In genomic region chr5:44885903-44886302, GRCh38 we compare ENCODE assay signal across 11 cellular contexts.
DNase-seq lines count a peak whose midpoint lies in the region; ATAC-seq lines count a peak whose summit lies in the region.
"Had no signal": no experiment of that assay in that cellular context is flagged by ENCODE, and none has a peak within 500 bp of the region (broad histone marks: within the 10 kb centered on the region; RNA-seq: fewer than 3 reads in every experiment).

No MANE protein-coding gene starts in this region.

- no peaks in the 10 kb centered on the region for H3K27me3 ChIP-seq in trophoblast cell (ENCODE audit: insufficient read depth, low read length)
- H3K27me3 ChIP-seq: SJSA1 had no signal

- no peaks in the 10 kb centered on the region for H3K4me1 ChIP-seq in trophoblast cell (ENCODE audit: control insufficient read depth in 1 of 2, insufficient read depth in 2 of 2, low read length in 2 of 2)
- H3K4me1 ChIP-seq: SJSA1 had no signal

- no peak overlapping the region for H4K91ac ChIP-seq in trophoblast cell (ENCODE audit: low read depth, low read length)

- no peak overlapping the region for H4K8ac ChIP-seq in trophoblast cell (ENCODE audit: low read depth, low read length)

- DNase-seq in trophoblast cell (no peak), NCI-H1417 treated with DMSO at 0.1 percent for 48 hours (lab: John Stamatoyannopoulos, UW) (no peak), DMS114 treated with DMSO at 0.1 percent for 48 hours (lab: John Stamatoyannopoulos, UW; ENCODE audit: unreplicated experiment) (no peak), NCI-H1105 (lab: John Stamatoyannopoulos, UW) (no peak)
- DNase-seq: aorta; stimulated activated CD4-positive, alpha-beta T cell treated with anti-CD3 and anti-CD28 coated beads, Interleukin-1b, Interleukin-23, amount 100 ng/mL, for 48 hours had no signal

- no peak overlapping the region for H3K18ac ChIP-seq in trophoblast cell (ENCODE audit: low read length)

- no peak overlapping the region for H4K12ac ChIP-seq in trophoblast cell (ENCODE audit: low read depth, low read length)

- no peaks in the 10 kb centered on the region for H3K79me2 ChIP-seq in trophoblast cell (ENCODE audit: control insufficient read depth, insufficient read depth, low read length, poor library complexity)

- H3K36me3 ChIP-seq in trophoblast cell (ENCODE audit: control insufficient read depth in 1 of 2, insufficient read depth in 2 of 2, low read length in 2 of 2): peaks cover 0 to 2% of the 10 kb centered on the region in 2 experiments
- H3K36me3 ChIP-seq: SJSA1 had no signal

- no peak overlapping the region for H3K4me3 ChIP-seq in trophoblast cell (ENCODE audit: low read depth, low read length)
- H3K4me3 ChIP-seq: SJSA1 had no signal

- no peak overlapping the region for H2BK5ac ChIP-seq in trophoblast cell (ENCODE audit: low read depth, low read length, poor library complexity)

- no peak overlapping the region for H3K27ac ChIP-seq in trophoblast cell (ENCODE audit: low read depth, low read length)
- H3K27ac ChIP-seq: SJSA1 had no signal

- no peak overlapping the region for H3K14ac ChIP-seq in trophoblast cell (ENCODE audit: low read length)

- H3K4ac ChIP-seq in trophoblast cell (ENCODE audit: low read depth, low read length): no peak overlapping the region

- H2BK120ac ChIP-seq in trophoblast cell (ENCODE audit: insufficient read depth, low read length, poor library complexity): no peak overlapping the region

- WGBS in trophoblast cell (ENCODE audit: extremely low coverage, insufficient coverage, insufficient read length): no CpG with 5 or more reads among the region's 1 CpG

- no peak overlapping the region for H3K4me2 ChIP-seq in trophoblast cell (ENCODE audit: low read length)

- no peak overlapping the region for H2AFZ ChIP-seq in trophoblast cell (ENCODE audit: insufficient read depth, low read length, poor library complexity)

- no peak overlapping the region for H2BK12ac ChIP-seq in trophoblast cell (ENCODE audit: low read length)

- no peaks in the 10 kb centered on the region for H3K79me1 ChIP-seq in trophoblast cell (ENCODE audit: low read length)

- H3K23ac ChIP-seq in trophoblast cell (ENCODE audit: low read length): no peak overlapping the region

- peak; percentile 92 for ATAC-seq in GM18868 (IDR thresholded peaks at IDR 0.05; ENCODE audit: unreplicated experiment)
- ATAC-seq in GM21737 (IDR thresholded peaks at IDR 0.05; ENCODE audit: unreplicated experiment): peak; percentile 92
- ATAC-seq in HG03520 (IDR thresholded peaks at IDR 0.05; ENCODE audit: unreplicated experiment): peak; percentile 90
- ATAC-seq in esophagus mucosa: peak; percentile 58

- H3K9me3 ChIP-seq in trophoblast cell (ENCODE audit: insufficient read depth, low read depth, low read length): no peaks in the 10 kb centered on the region
- H3K9me3 ChIP-seq: SJSA1 had no signal

- H2AK5ac ChIP-seq in trophoblast cell (ENCODE audit: low read length): no peak overlapping the region

- H3K9ac ChIP-seq in trophoblast cell (ENCODE audit: low read length): no peak overlapping the region
